In the genomic region with DNA sequence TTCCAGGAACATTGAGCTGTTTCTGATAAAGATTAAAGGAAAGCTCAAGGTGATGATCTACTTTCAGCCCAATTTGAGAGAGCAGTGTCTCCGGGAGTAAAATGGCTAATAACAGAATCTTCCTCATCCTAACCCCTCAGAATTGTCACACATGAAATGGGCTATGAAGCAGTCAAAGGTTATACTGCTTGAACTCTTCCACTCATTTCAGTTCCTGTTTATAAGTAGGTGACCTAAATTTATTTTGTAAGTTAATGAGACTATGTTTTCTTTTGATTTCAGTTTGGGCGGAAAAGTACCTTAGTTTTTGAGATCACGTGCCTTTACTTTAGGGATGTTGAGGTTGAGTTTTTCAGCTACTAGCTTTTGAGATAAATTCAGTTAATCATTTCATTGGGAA, we compare ENCODE assay signal across 19 cellular contexts. TPM values are rescaled to one million over a fixed set of nuclear protein-coding genes. Genes with fewer than 3 reads are reported as not detected.
DNase-seq lines count a peak whose midpoint lies in the region; ATAC-seq, FAIRE-seq and TF ChIP-seq lines count a peak whose summit lies in the region.
"Had no signal": no experiment of that assay in that cellular context is flagged by ENCODE, and none has a peak within 500 bp of the region (broad histone marks: within the 10 kb centered on the region; RNA-seq: fewer than 3 reads in every experiment).

No MANE protein-coding gene starts in this region.

- H3K27ac ChIP-seq in GM12878 (ENCODE audit: control insufficient read depth, insufficient read depth), result peak overlapping the region; percentile 33; the same call in 1 of the 2 replicates
- peak overlapping the region; percentile 75 for H3K27ac ChIP-seq in neutrophil
- H3K27ac ChIP-seq in colonic mucosa, result no peak overlapping the region
- H3K27ac ChIP-seq in esophagus squamous epithelium, result no peak overlapping the region
- H3K27ac ChIP-seq: parathyroid adenoma, PC-9 had no signal

- H3K4me3 ChIP-seq in GM12878 (peak overlapping the region; percentile 22; the same call in 1 of the 2 replicates), neutrophil (ENCODE audit: low read depth in 1 of 2, low read length in 1 of 2) (no peak overlapping the region), colonic mucosa (no peak overlapping the region), esophagus squamous epithelium (no peak overlapping the region)
- H3K4me3 ChIP-seq: PC-9 had no signal

- intact Hi-C loops in GM12878 (cut with micrococcal nuclease; ENCODE audit: unreplicated experiment) (no loop called here), colonic mucosa (cut with DNase I) (no loop called here), esophagus squamous epithelium (cut with DNase I) (no loop called here)

- H4K20me1 ChIP-seq in GM12878 (ENCODE audit: control insufficient read depth, insufficient read depth), result no peaks in the 10 kb centered on the region

- CTCF ChIA-PET in activated CD8-positive, alpha-beta memory T cell treated with anti-CD3 and anti-CD28 coated beads, Interleukin-2, amount 10 ng/mL, durations not matched to agents 7 days and 5 days (lab: Charles Lee), result no interaction called here
- CTCF ChIA-PET in GM12878 (lab: Yijun Ruan, JAX), result no interaction called here

- H3K79me2 ChIP-seq in GM12878 (ENCODE audit: control insufficient read depth, insufficient read depth, low read length), result peaks cover 62% of the 10 kb centered on the region

- H3K27me3 Mint-ChIP-seq in activated CD8-positive, alpha-beta memory T cell treated with anti-CD3 and anti-CD28 coated beads, Interleukin-2, amount 10 ng/mL, durations not matched to agents 7 days and 5 days, result no peaks in the 10 kb centered on the region
- H3K27me3 Mint-ChIP-seq: activated naive CD8-positive, alpha-beta T cell had no signal

- H3K36me3 Mint-ChIP-seq in activated CD8-positive, alpha-beta memory T cell treated with anti-CD3 and anti-CD28 coated beads, Interleukin-2, amount 10 ng/mL, durations not matched to agents 7 days and 5 days, result peaks cover 45% of the 10 kb centered on the region

- H3K9ac ChIP-seq in GM12878 (ENCODE audit: control insufficient read depth, insufficient read depth, low read length) (no peak overlapping the region), colonic mucosa (ENCODE audit: low read depth in 2 of 2, low read length in 2 of 2) (no peak overlapping the region)
- H3K9ac ChIP-seq: parathyroid adenoma had no signal

- H3K27me3 ChIP-seq in GM12878 (replicated peaks in 1 of 2; ENCODE audit: control insufficient read depth in 2 of 2, insufficient read depth in 2 of 2, low read length in 1 of 2), result no peaks in the 10 kb centered on the region
- H3K27me3 ChIP-seq in neutrophil, result no peaks in the 10 kb centered on the region
- H3K27me3 ChIP-seq in colonic mucosa, result no peaks in the 10 kb centered on the region
- H3K27me3 ChIP-seq in esophagus squamous epithelium, result no peaks in the 10 kb centered on the region
- H3K27me3 ChIP-seq: esophagus muscularis mucosa, upper lobe of left lung had no signal

- peak overlapping the region; percentile 77 for H3K27ac Mint-ChIP-seq in activated CD8-positive, alpha-beta memory T cell treated with anti-CD3 and anti-CD28 coated beads, Interleukin-2, amount 10 ng/mL, durations not matched to agents 7 days and 5 days
- H3K27ac Mint-ChIP-seq: activated naive CD8-positive, alpha-beta T cell had no signal

- no peak for TF ChIP-seq EP300 in GM12878 (IDR thresholded peaks at IDR 0.05; ENCODE audit: borderline replicate concordance in 1 of 2, control insufficient read depth in 1 of 2, low read depth in 2 of 2, low read length in 2 of 2)

- TF ChIP-seq POLR2A in GM12878 (IDR thresholded peaks at IDR 0.05; ENCODE audit: low read depth, low read length) (no peak), esophagus squamous epithelium (IDR thresholded peaks at IDR 0.05) (no peak)

- DNase-seq in activated CD8-positive, alpha-beta memory T cell treated with anti-CD3 and anti-CD28 coated beads, Interleukin-2, amount 10 ng/mL, durations not matched to agents 7 days and 5 days, result no peak
- no peak for DNase-seq in activated CD8-positive, alpha-beta memory T cell treated with anti-CD3 and anti-CD28 coated beads for 24 hours
- no peak for DNase-seq in GM12878 (ENCODE audit: low read depth, low spot score)
- no peak for DNase-seq in colonic mucosa
- no peak for DNase-seq in esophagus squamous epithelium (lab: John Stamatoyannopoulos, UW)
- no peak for DNase-seq in SK-N-DZ (ENCODE audit: low spot score)
- DNase-seq: activated CD4-positive, alpha-beta T cell treated with anti-CD3 and anti-CD28 coated beads for 48 hours; KBM-7; mesendoderm; NCI-H1436; NCI-H510A treated with DMSO at 0.1 percent for 48 hours; PC-9; SW 1271; upper lobe of left lung had no signal

- no peak for FAIRE-seq in GM12878 (lab: Jason Lieb, UNC)

- no peak for TF ChIP-seq RAD21 in GM12878 (IDR thresholded peaks at IDR 0.05; ENCODE audit: insufficient read depth, low read depth, low read length)

- H3K9me3 ChIP-seq in GM12878 (replicated peaks; ENCODE audit: control insufficient read depth, insufficient read depth, low read length), result peaks cover 2% of the 10 kb centered on the region; the same call in 2 of the 3 replicates
- no peaks in the 10 kb centered on the region for H3K9me3 ChIP-seq in neutrophil
- H3K9me3 ChIP-seq in colonic mucosa, result no peaks in the 10 kb centered on the region
- H3K9me3 ChIP-seq in esophagus squamous epithelium, result no peaks in the 10 kb centered on the region
- H3K9me3 ChIP-seq: esophagus muscularis mucosa, upper lobe of left lung had no signal

- RAD21 ChIA-PET in GM12878 (lab: Charles Lee; ENCODE audit: unreplicated experiment), result interaction anchor here (1.0 kb wide), 1 partner anchor 42 kb away, joined by 5 read pairs; no protein-coding TSS in a partner anchor

- peaks cover 25% of the 10 kb centered on the region for H3K4me1 ChIP-seq in GM12878 (ENCODE audit: control insufficient read depth, insufficient read depth, low read length)
- peaks cover 27 to 36% of the 10 kb centered on the region in 2 experiments for H3K4me1 ChIP-seq in neutrophil (ENCODE audit: control insufficient read depth in 1 of 2, insufficient read depth in 1 of 2, low read depth in 1 of 2, low read length in 1 of 2)
- H3K4me1 ChIP-seq in colonic mucosa, result no peaks in the 10 kb centered on the region
- peaks cover 5 to 51% (median 38%) of the 10 kb centered on the region in 3 donors for H3K4me1 ChIP-seq in esophagus squamous epithelium

- peaks cover 2% of the 10 kb centered on the region for H3K9me3 Mint-ChIP-seq in activated CD8-positive, alpha-beta memory T cell treated with anti-CD3 and anti-CD28 coated beads, Interleukin-2, amount 10 ng/mL, durations not matched to agents 7 days and 5 days (ENCODE audit: low read depth)

- 96% methylated on average over 3 of the region's 3 CpGs for WGBS in GM12878 (ENCODE audit: insufficient coverage, insufficient replicate concordance, low lambda C conversion rate, missing lambda C conversion rate)
- 77 to 92% methylated on average over 3 of the region's 3 CpGs for WGBS in esophagus squamous epithelium, 2 donors

- TF ChIP-seq CTCF in GM12878 (IDR thresholded peaks at IDR 0.05 in 2 of 3, conservative IDR thresholded peaks at IDR 0.05 in 1 of 3; ENCODE audit: control insufficient read depth in 2 of 3, extremely low read depth in 1 of 3, insufficient read depth in 1 of 3, low read depth in 3 of 3, low read length in 3 of 3) (no peak), neutrophil (IDR thresholded peaks at IDR 0.05) (no peak), colonic mucosa (IDR thresholded peaks at IDR 0.05) (no peak), esophagus squamous epithelium (IDR thresholded peaks at IDR 0.05) (no peak)

- 0 out of 2 replicates have a peak overlapping the region, but pooled peaks have one; percentile 27 for H3K4me2 ChIP-seq in GM12878 (ENCODE audit: control insufficient read depth, insufficient read depth)
- H3K4me2 ChIP-seq: PC-9 had no signal

- no TSS peak for BruUV-seq in GM12878 (replicated peaks; lab: Mats Ljungman, UMichigan)

- H2AFZ ChIP-seq in GM12878 (ENCODE audit: control insufficient read depth, low read depth, low read length), result no peak overlapping the region; the same call in 1 of the 2 replicates
- H2AFZ ChIP-seq: parathyroid adenoma, PC-9 had no signal

- in situ Hi-C loops in GM12878 (cut with MboI), result no loop called here

- POLR2A ChIA-PET in GM12878 (lab: Charles Lee), result no interaction called here

- peaks cover 53% of the 10 kb centered on the region for H3K4me1 Mint-ChIP-seq in activated CD8-positive, alpha-beta memory T cell treated with anti-CD3 and anti-CD28 coated beads, Interleukin-2, amount 10 ng/mL, durations not matched to agents 7 days and 5 days

- H3K4me3 Mint-ChIP-seq in activated CD8-positive, alpha-beta memory T cell treated with anti-CD3 and anti-CD28 coated beads, Interleukin-2, amount 10 ng/mL, durations not matched to agents 7 days and 5 days, result peak overlapping the region; percentile 47

- peaks cover 1 to 13% of the 10 kb centered on the region in 2 experiments for H3K36me3 ChIP-seq in GM12878 (ENCODE audit: control insufficient read depth in 2 of 2, insufficient read depth in 2 of 2, low read length in 1 of 2)
- H3K36me3 ChIP-seq in neutrophil, result no peaks in the 10 kb centered on the region
- H3K36me3 ChIP-seq in colonic mucosa, result no peaks in the 10 kb centered on the region
- H3K36me3 ChIP-seq in esophagus squamous epithelium, result peaks cover 0 to 10% (median 0%) of the 10 kb centered on the region in 3 donors
- H3K36me3 ChIP-seq: esophagus muscularis mucosa had no signal

- SMC1A ChIA-PET in GM12878 (lab: Charles Lee; ENCODE audit: uncharacterized antibody, unreplicated experiment), result interaction anchor here (1.0 to 1.2 kb wide), 2 partner anchors 11 to 26 kb away, joined by 3 read pairs; no protein-coding TSS in a partner anchor

- ATAC-seq in activated CD8-positive, alpha-beta memory T cell treated with anti-CD3 and anti-CD28 coated beads, Interleukin-2, amount 10 ng/mL, durations not matched to agents 7 days and 5 days, result no peak
- peak; percentile 23 for ATAC-seq in HG03432 (IDR thresholded peaks at IDR 0.05; ENCODE audit: unreplicated experiment)
- peak; percentile 33 for ATAC-seq in GM12878

RNA-seq across cellular contexts. Expression of a gene that starts 47.2 kb away (rescaled TPM):
- 10 to 100 TPM; 69.0 to 70.6 TPM for total RNA-seq in activated CD8-positive, alpha-beta memory T cell treated with anti-CD3 and anti-CD28 coated beads, Interleukin-2, amount 10 ng/mL, durations not matched to agents 7 days and 5 days
- 93.7 and 101 TPM in 2 replicates for total RNA-seq in GM12878 (2013; cell fraction: nucleolus; rRNA removed)
- 43.7 and 46.4 TPM in 2 replicates for total RNA-seq in GM12878 (2014; rRNA removed)
- 47.8 and 52.5 TPM in 2 replicates for total RNA-seq in GM12878 (2014; rRNA removed; fragmentation: Illumina TruSeq; extraction: Trizol)
- total RNA-seq in GM12878 (2021), result 50.7 and 54.5 TPM in 2 replicates
- 28.6 TPM for polyA plus RNA-seq in GM12878 (2011; ENCODE audit: low read depth)
- 62.3 and 68.4 TPM in 2 replicates for polyA plus RNA-seq in GM12878 (2011; rRNA removed)
- polyA plus RNA-seq in GM12878 (2011; cell fraction: cytosol; rRNA removed), result 73.9 and 89.7 TPM in 2 replicates
- polyA plus RNA-seq in GM12878 (2011; cell fraction: nucleus; rRNA removed), result 42.5 and 60.8 TPM in 2 replicates
- polyA plus RNA-seq in GM12878 (2012), result 15.4 and 24.9 TPM in 2 replicates
- 54.6 and 72.5 TPM in 2 replicates for polyA plus RNA-seq in GM12878 (2014; fragmentation: Illumina TruSeq; extraction: Trizol)
- polyA plus RNA-seq in GM12878 (2014; fragmentation: Nextera tagmentation; extraction: Ambion mirVana), result 10 to 100 TPM; 10.7 to 27.1 TPM
- polyA plus RNA-seq in GM12878 (2014; rRNA removed), result 31.4 and 35.0 TPM in 2 replicates
- 1 to 10 TPM; 4.7 to 4.8 TPM for polyA plus RNA-seq in GM12878 (2016; fragmentation: Nextera tagmentation; extraction: Ambion mirVana)
- polyA minus RNA-seq in GM12878 (2011; rRNA and poly(A)+ RNA removed), result 203 and 222 TPM in 2 replicates
- polyA minus RNA-seq in GM12878 (2011; cell fraction: cytosol; rRNA and poly(A)+ RNA removed), result 55.9 and 69.2 TPM in 2 replicates
- polyA minus RNA-seq in GM12878 (2011; cell fraction: nucleus; rRNA and poly(A)+ RNA removed), result 55.2 and 80.6 TPM in 2 replicates
- total RNA-seq in colonic mucosa, result 10 to 100 TPM in 1 of 2 donors, 1 to 10 TPM in 1; 9.1 to 28.0 TPM
- 100 to 1,000 TPM in 1 of 4 donors, 10 to 100 TPM in 3; 46.2 to 149 (median 65.4) TPM for total RNA-seq in esophagus squamous epithelium
- polyA plus RNA-seq in SK-N-DZ (2014; cell fraction: cytosol; rRNA removed), result 42.2 and 62.3 TPM in 2 replicates
- polyA plus RNA-seq in SK-N-DZ (2014; cell fraction: nucleus; rRNA removed), result 20.7 and 39.8 TPM in 2 replicates

Comparison
In these comparisons a context has a peak if more than half of its experiments do, and no peak if none do; other contexts are left out.
1. H3K27ac ChIP-seq: peak in GM12878 (single experiment) and neutrophil (single experiment); none in colonic mucosa (single experiment) and esophagus squamous epithelium (0 of 4).